In the genomic region with DNA sequence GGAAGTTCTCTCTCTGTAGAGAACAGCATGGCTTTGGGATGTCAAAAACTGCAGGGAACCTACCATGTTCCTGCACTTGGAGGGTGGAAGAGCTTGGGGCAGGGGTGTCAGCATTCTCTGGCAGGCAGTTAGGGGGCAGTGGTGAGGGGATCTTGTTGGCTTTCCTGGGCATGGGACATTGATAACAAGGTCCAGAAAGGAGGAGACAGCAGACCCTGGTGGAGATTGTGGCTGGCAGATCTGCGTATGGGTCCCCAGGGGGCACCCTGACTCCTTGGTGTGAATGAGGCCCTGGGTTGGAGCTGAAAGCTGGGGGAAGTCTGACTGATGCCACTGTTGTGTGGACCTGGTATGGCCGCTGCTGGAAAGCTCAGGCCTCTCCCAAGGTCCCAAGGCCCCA, we compare ENCODE assay signal across 8 cellular contexts. TPM values are rescaled to one million over a fixed set of nuclear protein-coding genes. Genes with fewer than 3 reads are reported as not detected.
DNase-seq lines count a peak whose midpoint lies in the region; TF ChIP-seq lines count a peak whose summit lies in the region.

No MANE protein-coding gene starts in this region.

- in situ Hi-C loops in astrocyte of the spinal cord (cut with HindIII; ENCODE audit: low sequenced_read_pairs): no loop called here

- no peak overlapping the region for H3K4me3 ChIP-seq in astrocyte of the spinal cord (ENCODE audit: low read depth, low read length)

- peak; percentile 35 for DNase-seq in NCI-H748 (lab: John Stamatoyannopoulos, UW; ENCODE audit: unreplicated experiment)
- DNase-seq in NCI-H748 treated with DMSO at 0.1 percent for 48 hours (lab: John Stamatoyannopoulos, UW): no peak
- peak; percentile 67 for DNase-seq in LHCN-M2 (ENCODE audit: low read depth)
- DNase-seq in astrocyte of the spinal cord (ENCODE audit: low read depth, low spot score): peak; percentile 41
- peak; percentile 53 for DNase-seq in myocyte (ENCODE audit: low read depth)
- DNase-seq in NCI-H1694 treated with DMSO at 0.1 percent for 48 hours (lab: John Stamatoyannopoulos, UW): no peak
- DNase-seq in ureter (ENCODE audit: low spot score): no peak
- DNase-seq in NCI-H2029 (lab: John Stamatoyannopoulos, UW): no peak

- TF ChIP-seq CTCF in astrocyte of the spinal cord (IDR thresholded peaks at IDR 0.05; ENCODE audit: low read depth, low read length): peak; percentile 59

RNA-seq across cellular contexts. Expression of a gene that starts 22.9 kb away (rescaled TPM):
- total RNA-seq in LHCN-M2 (2014; rRNA removed) (0.06 TPM in 2 replicates), myocyte (31.8 and 34.0 TPM in 2 replicates), ureter (not detected)
- polyA plus RNA-seq in LHCN-M2 (2012): 0.19 TPM
- polyA plus RNA-seq in myocyte (2012): 5.9 TPM

Comparison
In these comparisons a context has a peak if more than half of its experiments do, and no peak if none do; other contexts are left out.
1. DNase-seq: peak in NCI-H748 (single experiment), LHCN-M2 (single experiment), astrocyte of the spinal cord (single experiment) and myocyte (single experiment); none in NCI-H748 treated with DMSO at 0.1 percent for 48 hours (single experiment), NCI-H1694 treated with DMSO at 0.1 percent for 48 hours (single experiment), ureter (single experiment) and NCI-H2029 (single experiment).
2. RNA of a gene that starts 22.9 kb away (total RNA-seq): 31.8 to 34.0 TPM in myocyte; not detected in ureter (single experiment) and 0.06 TPM in LHCN-M2; every median in the first group is over 10 times any median in the second.